Comparison of ENCODE assay signal across 8 cellular contexts in genomic region chrX:103586314-103586646, GRCh38. TPM values are rescaled to one million over a fixed set of nuclear protein-coding genes. Genes with fewer than 3 reads are reported as not detected.
DNase-seq lines count a peak whose midpoint lies in the region; ATAC-seq and TF ChIP-seq lines count a peak whose summit lies in the region.

No MANE protein-coding gene starts in this region.

- peaks cover 4 to 5% of the 10 kb centered on the region in 2 donors for H3K4me1 Mint-ChIP-seq in natural killer cell treated with Interleukin-12 subunit alpha and Interleukin-12 subunit beta and Interleukin-15 and Interleukin-18, amount 100 ng/mL, for 72 hours (ENCODE audit: low read depth in 2 of 2)

- H3K4me3 Mint-ChIP-seq in natural killer cell treated with Interleukin-12 subunit alpha and Interleukin-12 subunit beta and Interleukin-15 and Interleukin-18, amount 100 ng/mL, for 72 hours = peak overlapping the region; percentile 74

- no peak for TF ChIP-seq CTCF in epithelial cell of proximal tubule (conservative IDR thresholded peaks at IDR 0.05; ENCODE audit: low read depth, low read length)

- H3K27me3 ChIP-seq in SJSA1 (replicated peaks) = no peaks in the 10 kb centered on the region

- peaks cover 14 to 30% of the 10 kb centered on the region in 2 donors for H3K27me3 Mint-ChIP-seq in natural killer cell treated with Interleukin-12 subunit alpha and Interleukin-12 subunit beta and Interleukin-15 and Interleukin-18, amount 100 ng/mL, for 72 hours

- no peaks in the 10 kb centered on the region for H3K9me3 Mint-ChIP-seq in natural killer cell treated with Interleukin-12 subunit alpha and Interleukin-12 subunit beta and Interleukin-15 and Interleukin-18, amount 100 ng/mL, for 72 hours

- ATAC-seq in natural killer cell treated with Interleukin-12 subunit alpha and Interleukin-12 subunit beta and Interleukin-15 and Interleukin-18, amount 100 ng/mL, for 72 hours = no peak
- no peak for ATAC-seq in activated CD4-positive, CD25-positive, alpha-beta regulatory T cell treated with anti-CD3 and anti-CD28 coated beads, Interleukin-2, amount 50 U/mL, for 24 hours
- ATAC-seq in GM21515 (IDR thresholded peaks at IDR 0.05; ENCODE audit: unreplicated experiment) = no peak
- no peak for ATAC-seq in HG03196 (IDR thresholded peaks at IDR 0.05; ENCODE audit: unreplicated experiment)

- H3K4me3 ChIP-seq in SJSA1 = peak overlapping the region; percentile 54
- H3K4me3 ChIP-seq in epithelial cell of proximal tubule (ENCODE audit: low read depth, low read length) = peak overlapping the region; percentile 81

- H3K4me1 ChIP-seq in SJSA1 (replicated peaks) = peaks cover 3% of the 10 kb centered on the region; the same call in 1 of the 2 replicates

- H3K36me3 ChIP-seq in SJSA1 = no peaks in the 10 kb centered on the region

- DNase-seq in activated CD8-positive, alpha-beta memory T cell treated with anti-CD3 and anti-CD28 coated beads for 24 hours = peak; percentile 59
- DNase-seq in activated CD8-positive, alpha-beta memory T cell treated with anti-CD3 and anti-CD28 coated beads, Interleukin-2, amount 50 U/mL, for 4 hours = no peak
- DNase-seq in SJSA1 (ENCODE audit: low read depth in 1 of 2, low spot score in 2 of 2) (no peak), epithelial cell of proximal tubule (ENCODE audit: low read depth) (no peak)
- DNase-seq in natural killer cell treated with Interleukin-12 subunit alpha and Interleukin-12 subunit beta and Interleukin-15 and Interleukin-18, amount 100 ng/mL, for 72 hours (ENCODE audit: low spot score) = no peak

- H3K36me3 Mint-ChIP-seq in natural killer cell treated with Interleukin-12 subunit alpha and Interleukin-12 subunit beta and Interleukin-15 and Interleukin-18, amount 100 ng/mL, for 72 hours = peaks cover 4% of the 10 kb centered on the region

- H3K27ac Mint-ChIP-seq in natural killer cell treated with Interleukin-12 subunit alpha and Interleukin-12 subunit beta and Interleukin-15 and Interleukin-18, amount 100 ng/mL, for 72 hours = peak overlapping the region in 1 of 2 donors; percentile 28

- no peaks in the 10 kb centered on the region for H3K9me3 ChIP-seq in SJSA1 (replicated peaks)

- H3K27ac ChIP-seq in SJSA1 = no peak overlapping the region

RNA-seq across cellular contexts. Expression of gene TCEAL4, which starts 1.0 kb away (rescaled TPM):
- total RNA-seq in SJSA1 (2014; rRNA removed; shearing (Covaris generic)) = 45.1 and 50.6 TPM in 2 replicates
- 36.5 and 39.4 TPM in 2 replicates for total RNA-seq in epithelial cell of proximal tubule
- total RNA-seq in natural killer cell treated with Interleukin-12 subunit alpha and Interleukin-12 subunit beta and Interleukin-15 and Interleukin-18, amount 100 ng/mL, for 72 hours = 1 to 10 TPM; 4.0 to 8.2 TPM

RNA-seq across cellular contexts. Expression of gene TCEAL3, which starts 21.5 kb away (rescaled TPM):
- 21.0 and 30.5 TPM in 2 replicates for total RNA-seq in SJSA1 (2014; rRNA removed; shearing (Covaris generic))
- total RNA-seq in epithelial cell of proximal tubule = 10.1 and 28.7 TPM in 2 replicates
- total RNA-seq in natural killer cell treated with Interleukin-12 subunit alpha and Interleukin-12 subunit beta and Interleukin-15 and Interleukin-18, amount 100 ng/mL, for 72 hours = 1 to 10 TPM; 4.6 to 5.4 TPM

RNA-seq across cellular contexts. Expression of gene TCEAL1, which starts 42.5 kb away (rescaled TPM):
- 21.5 and 42.7 TPM in 2 replicates for total RNA-seq in SJSA1 (2014; rRNA removed; shearing (Covaris generic))
- 17.5 and 19.6 TPM in 2 replicates for total RNA-seq in epithelial cell of proximal tubule
- total RNA-seq in natural killer cell treated with Interleukin-12 subunit alpha and Interleukin-12 subunit beta and Interleukin-15 and Interleukin-18, amount 100 ng/mL, for 72 hours = 1 to 10 TPM; 4.3 to 4.5 TPM
